In genomic region chrX:44253573-44253942, GRCh38 we compare ENCODE assay signal across 11 cellular contexts.
A peak's percentile ranks its signal among the peaks of the same experiment; 100 is the strongest.
DNase-seq lines count a peak whose midpoint lies in the region; ATAC-seq and TF ChIP-seq lines count a peak whose summit lies in the region.
"Had no signal": no experiment of that assay in that cellular context is flagged by ENCODE, and none has a peak within 500 bp of the region (broad histone marks: within the 10 kb centered on the region; RNA-seq: fewer than 3 reads in every experiment).

No MANE protein-coding gene starts in this region.

- peak overlapping the region in 4 of 12 donors; percentile 13 to 74 (median 40) for H3K27ac ChIP-seq in heart left ventricle
- peak overlapping the region; percentile 24; the same call in 1 of the 2 replicates for H3K27ac ChIP-seq in IMR-90 (ENCODE audit: insufficient read depth, low read length)
- H3K27ac ChIP-seq in fibroblast of lung (ENCODE audit: insufficient read depth, low read length): no peak overlapping the region
- peak overlapping the region; percentile 80 for H3K27ac ChIP-seq in thymus (ENCODE audit: low read depth)
- H3K27ac ChIP-seq: C4-2B, RWPE1 had no signal

- 0 out of 3 replicates have a peak overlapping the region, but pooled peaks have one; percentile 4 for H2BK15ac ChIP-seq in IMR-90 (ENCODE audit: low read depth, low read length)

- peak overlapping the region; percentile 75 for H4K91ac ChIP-seq in IMR-90 (ENCODE audit: insufficient read depth, low read depth, low read length)

- TF ChIP-seq POLR2A in heart left ventricle (IDR thresholded peaks at IDR 0.05): no peak
- TF ChIP-seq POLR2A in IMR-90 (IDR thresholded peaks at IDR 0.05; ENCODE audit: low read depth, low read length): no peak

- intact Hi-C loops in heart left ventricle (cut with DNase I): loop anchor here in 1 of 10 donors (10.0 kb wide), 1 partner anchor 61 kb away; no protein-coding TSS in a partner anchor
- intact Hi-C loops in left cardiac atrium (cut with DNase I): no loop called here
- intact Hi-C loops in IMR-90 (cut with micrococcal nuclease): no loop called here

- in situ Hi-C loops in IMR-90 (cut with MboI; ENCODE audit: low sequenced_read_pairs): no loop called here

- no peak overlapping the region for H3K23ac ChIP-seq in IMR-90 (ENCODE audit: low read depth, low read length)

- WGBS in heart left ventricle, 4 donors: 27 to 49% (median 35%) methylated on average over 4 of the region's 4 CpGs
- WGBS in IMR-90 (ENCODE audit: extremely low coverage in 2 of 2, insufficient read length in 1 of 2), 2 experiments: no CpG with 5 or more reads among the region's 4 CpGs
- WGBS in thymus: 41% methylated on average over 4 of the region's 4 CpGs

- H2BK20ac ChIP-seq in IMR-90 (ENCODE audit: low read depth, low read length): no peak overlapping the region

- peak overlapping the region; percentile 58 to 74; a peak in 3 of 4 replicates for H4K8ac ChIP-seq in IMR-90 (ENCODE audit: low read depth in 2 of 2, low read length in 2 of 2)

- BruUV-seq in IMR-90 (replicated peaks; lab: Mats Ljungman, UMichigan): no TSS peak

- peak overlapping the region; percentile 33 for H2AFZ ChIP-seq in IMR-90 (replicated peaks; ENCODE audit: low read length, poor library complexity)
- peak overlapping the region; percentile 26 for H2AFZ ChIP-seq in fibroblast of lung (ENCODE audit: low read length)

- H3K36me3 ChIP-seq in heart left ventricle (no peaks in the 10 kb centered on the region), IMR-90 (ENCODE audit: control insufficient read depth, insufficient read depth, low read length) (no peaks in the 10 kb centered on the region), fibroblast of lung (ENCODE audit: control insufficient read depth, insufficient read depth, low read length) (no peaks in the 10 kb centered on the region), thymus (ENCODE audit: control insufficient read depth, insufficient read depth) (no peaks in the 10 kb centered on the region)

- H3K4me3 ChIP-seq in heart left ventricle (peak overlapping the region in 9 of 12 donors; percentile 18 to 40 (median 27)), IMR-90 (ENCODE audit: insufficient read depth, low read depth, low read length) (no peak overlapping the region), fibroblast of lung (replicated peaks in 1 of 4; ENCODE audit: control extremely low read depth in 1 of 4, insufficient read depth in 1 of 4, low read depth in 3 of 4, low read length in 4 of 4) (no peak overlapping the region), thymus (ENCODE audit: low read length) (peak overlapping the region; percentile 7)

- H3K9ac ChIP-seq in IMR-90 (ENCODE audit: low read depth, low read length): no peak overlapping the region
- no peak overlapping the region for H3K9ac ChIP-seq in fibroblast of lung (ENCODE audit: insufficient read depth, low read length)

- H3K79me2 ChIP-seq in fibroblast of lung (ENCODE audit: control insufficient read depth, insufficient read depth, low read length): no peaks in the 10 kb centered on the region

- H3K18ac ChIP-seq in IMR-90 (ENCODE audit: low read depth, low read length): peak overlapping the region; percentile 20; the same call in 1 of the 2 replicates

- no peak for TF ChIP-seq RAD21 in IMR-90 (IDR thresholded peaks at IDR 0.05; ENCODE audit: low read length)

- peaks cover 0 to 22% (median 0%) of the 10 kb centered on the region in 9 donors for H3K27me3 ChIP-seq in heart left ventricle
- H3K27me3 ChIP-seq in IMR-90 (ENCODE audit: control insufficient read depth, insufficient read depth, low read length): peaks cover 1% of the 10 kb centered on the region; the same call in 1 of the 2 replicates
- no peaks in the 10 kb centered on the region for H3K27me3 ChIP-seq in fibroblast of lung (ENCODE audit: control insufficient read depth, insufficient read depth, low read length)
- H3K27me3 ChIP-seq in thymus (ENCODE audit: control insufficient read depth, insufficient read depth): no peaks in the 10 kb centered on the region

- no peak for ATAC-seq in heart left ventricle
- no peak for ATAC-seq in left cardiac atrium
- no peak for ATAC-seq in IMR-90 (ENCODE audit: low read depth)
- no peak for ATAC-seq in GM19455 (IDR thresholded peaks at IDR 0.05; ENCODE audit: unreplicated experiment)

- no peak overlapping the region for H3K56ac ChIP-seq in IMR-90 (ENCODE audit: extremely low read depth, insufficient read depth, low read length)

- H3K79me1 ChIP-seq in IMR-90 (ENCODE audit: low read depth in 1 of 2, low read length in 2 of 2): no peaks in the 10 kb centered on the region

- POLR2A ChIA-PET in IMR-90 (lab: Charles Lee; ENCODE audit: unreplicated experiment): no interaction called here

- H3K4me1 ChIP-seq in heart left ventricle (peaks cover 0 to 15% (median 0%) of the 10 kb centered on the region in 12 donors), IMR-90 (ENCODE audit: control insufficient read depth, insufficient read depth, low read length) (peaks cover 3% of the 10 kb centered on the region; the same call in 1 of the 2 replicates), fibroblast of lung (ENCODE audit: control insufficient read depth, extremely low read depth, insufficient read depth, low read length) (no peaks in the 10 kb centered on the region), thymus (ENCODE audit: control insufficient read depth, insufficient read depth, low read length) (peaks cover 5% of the 10 kb centered on the region)

- DNase-seq in heart left ventricle (no peak), left cardiac atrium (no peak), IMR-90 (no peak), fibroblast of lung (ENCODE audit: low read depth in 2 of 2) (no peak), KG1 (lab: John Stamatoyannopoulos, UW) (no peak)
- DNase-seq in central memory CD4-positive, alpha-beta T cell: no peak
- DNase-seq: retina had no signal

- no peak overlapping the region for H2BK5ac ChIP-seq in IMR-90 (ENCODE audit: low read depth, low read length, poor library complexity, severe bottlenecking)

- H4K5ac ChIP-seq in IMR-90 (ENCODE audit: low read depth, low read length): peak overlapping the region; percentile 37

- H3K4ac ChIP-seq in IMR-90 (ENCODE audit: low read depth, low read length): peak overlapping the region; percentile 40

- no peak overlapping the region for H2AK5ac ChIP-seq in IMR-90 (ENCODE audit: low read depth, low read length)

- no peak overlapping the region for H2AK9ac ChIP-seq in IMR-90 (replicated peaks; ENCODE audit: low read depth, low read length, poor library complexity)

- H3K9me3 ChIP-seq in heart left ventricle: peaks cover 0 to 3% (median 0%) of the 10 kb centered on the region in 12 donors
- no peaks in the 10 kb centered on the region for H3K9me3 ChIP-seq in IMR-90 (ENCODE audit: control insufficient read depth, insufficient read depth, low read length)
- no peaks in the 10 kb centered on the region for H3K9me3 ChIP-seq in fibroblast of lung (ENCODE audit: control insufficient read depth, insufficient read depth, low read depth, low read length)
- no peaks in the 10 kb centered on the region for H3K9me3 ChIP-seq in thymus (ENCODE audit: control insufficient read depth)

- no peaks in the 10 kb centered on the region for H4K20me1 ChIP-seq in IMR-90 (ENCODE audit: insufficient read depth, low read length)
- no peaks in the 10 kb centered on the region for H4K20me1 ChIP-seq in fibroblast of lung (ENCODE audit: control insufficient read depth, extremely low read depth, insufficient read depth, low read length)

- no peaks in the 10 kb centered on the region for H3K9me1 ChIP-seq in IMR-90 (ENCODE audit: insufficient read depth, low read length)

- CTCF ChIA-PET in IMR-90 (lab: Yijun Ruan, JAX): no interaction called here

- peak overlapping the region; percentile 62; the same call in 1 of the 2 replicates for H2BK120ac ChIP-seq in IMR-90 (ENCODE audit: low read depth, low read length)

- TF ChIP-seq CTCF in heart left ventricle (IDR thresholded peaks at IDR 0.05) (no peak), IMR-90 (conservative IDR thresholded peaks at IDR 0.05; ENCODE audit: low read depth, low read length) (no peak), fibroblast of lung (conservative IDR thresholded peaks at IDR 0.05 in 1 of 2, IDR thresholded peaks at IDR 0.05 in 1 of 2; ENCODE audit: low read depth in 1 of 2, low read length in 2 of 2) (no peak)

- H3K14ac ChIP-seq in IMR-90 (replicated peaks; ENCODE audit: low read depth, low read length): no peak overlapping the region

- H3K4me2 ChIP-seq in IMR-90 (ENCODE audit: low read depth, low read length) (no peak overlapping the region; the same call in 1 of the 2 replicates), fibroblast of lung (ENCODE audit: extremely low read depth, insufficient read depth, low read length) (no peak overlapping the region)

- dilution Hi-C loops in IMR-90 (cut with HindIII; ENCODE audit: low sequenced_read_pairs, unreplicated experiment): no loop called here

TF ChIP-seq in IMR-90, 13 proteins besides CTCF, POLR2A, EP300 and RAD21 (continues in another document):
- TF ChIP-seq USF2 (IDR thresholded peaks at IDR 0.05; ENCODE audit: low read depth, low read length) (no peak), RFX5 (IDR thresholded peaks at IDR 0.05; ENCODE audit: low read depth, low read length) (no peak), CEBPB (IDR thresholded peaks at IDR 0.05; ENCODE audit: low read depth, low read length) (no peak), FOS (IDR thresholded peaks at IDR 0.05; ENCODE audit: low read depth, low read length) (no peak), SMC3 (IDR thresholded peaks at IDR 0.05; ENCODE audit: low read depth, low read length) (no peak), NFE2L2 (IDR thresholded peaks at IDR 0.05; ENCODE audit: low read depth, low read length) (no peak), RCOR1 (IDR thresholded peaks at IDR 0.05; ENCODE audit: insufficient replicate concordance, low read length) (no peak), ELK1 (IDR thresholded peaks at IDR 0.05; ENCODE audit: borderline replicate concordance, low read depth, low read length) (no peak), MXI1 (IDR thresholded peaks at IDR 0.05; ENCODE audit: borderline replicate concordance, low read depth, low read length) (no peak)

Comparison
In these comparisons a context has a peak if more than half of its experiments do, and no peak if none do; other contexts are left out.
1. H3K4me3 ChIP-seq: peak in heart left ventricle (9 of 12) and thymus (single experiment); none in IMR-90 (single experiment) and fibroblast of lung (0 of 4).